In genomic region chr11:132028380-132029240, GRCh38 we compare ENCODE assay signal across 8 cellular contexts.
DNase-seq lines count a peak whose midpoint lies in the region; ATAC-seq and TF ChIP-seq lines count a peak whose summit lies in the region.

No MANE protein-coding gene starts in this region.

- no peaks in the 10 kb centered on the region for H3K9me2 ChIP-seq in DOHH2 (replicated peaks; ENCODE audit: control insufficient read depth, low read length)

- no peak overlapping the region for H3K4me3 Mint-ChIP-seq in effector memory CD8-positive, alpha-beta T cell

- H3K36me3 ChIP-seq in DOHH2 (ENCODE audit: control insufficient read depth, low read length): no peaks in the 10 kb centered on the region

- H3K36me3 Mint-ChIP-seq in effector memory CD8-positive, alpha-beta T cell (ENCODE audit: insufficient read depth): no peaks in the 10 kb centered on the region

- no peak overlapping the region for H3K4me2 ChIP-seq in DOHH2 (ENCODE audit: low read length)

- no peaks in the 10 kb centered on the region for H4K20me1 ChIP-seq in DOHH2 (ENCODE audit: control insufficient read depth, insufficient read depth, low read depth, low read length)

- ATAC-seq in GM21526 (IDR thresholded peaks at IDR 0.05; ENCODE audit: low FRiP score, unreplicated experiment) (peak; percentile 61), omental fat pad (ENCODE audit: low FRiP score) (peak; percentile 30), esophagus mucosa (no peak)
- ATAC-seq in effector memory CD8-positive, alpha-beta T cell (replicated peaks): no peak

- H3K27ac ChIP-seq in DOHH2 (ENCODE audit: low read depth, low read length): no peak overlapping the region

- no peaks in the 10 kb centered on the region for H3F3A ChIP-seq in DOHH2 (ENCODE audit: control insufficient read depth, insufficient read depth)

- no peaks in the 10 kb centered on the region for H3K4me1 ChIP-seq in DOHH2 (ENCODE audit: control insufficient read depth, low read length)

- no peak overlapping the region for H3K27ac Mint-ChIP-seq in effector memory CD8-positive, alpha-beta T cell

- no peaks in the 10 kb centered on the region for H3K27me3 Mint-ChIP-seq in effector memory CD8-positive, alpha-beta T cell

- H3K4me3 ChIP-seq in DOHH2 (ENCODE audit: low read length): no peak overlapping the region

- H3K27me3 ChIP-seq in DOHH2 (ENCODE audit: control insufficient read depth, low read length): no peaks in the 10 kb centered on the region

- peak; percentile 22 for DNase-seq in NCI-H345 treated with DMSO at 0.1 percent for 48 hours (lab: John Stamatoyannopoulos, UW; ENCODE audit: unreplicated experiment)
- peak; percentile 39 to 58 for DNase-seq in erythroblast (lab: John Stamatoyannopoulos, UW)
- DNase-seq in omental fat pad (ENCODE audit: low spot score): no peak
- no peak for DNase-seq in NK-92 (lab: John Stamatoyannopoulos, UW; ENCODE audit: unreplicated experiment)
- DNase-seq in effector memory CD8-positive, alpha-beta T cell: no peak

- no peaks in the 10 kb centered on the region for H3K9me3 ChIP-seq in DOHH2 (ENCODE audit: control insufficient read depth, insufficient read depth, low read length)

- H3K9me3 Mint-ChIP-seq in effector memory CD8-positive, alpha-beta T cell: peaks cover 6 to 14% of the 10 kb centered on the region in 2 donors

- no peaks in the 10 kb centered on the region for H3K79me2 ChIP-seq in DOHH2 (ENCODE audit: control insufficient read depth, low read length)

- no peaks in the 10 kb centered on the region for H3K4me1 Mint-ChIP-seq in effector memory CD8-positive, alpha-beta T cell (ENCODE audit: low read depth in 2 of 2)

- TF ChIP-seq CTCF in DOHH2 (IDR thresholded peaks at IDR 0.05; ENCODE audit: low read depth, low read length, poor library complexity, severe bottlenecking) (peak; percentile 63), omental fat pad (IDR thresholded peaks at IDR 0.05) (no peak)

- TF ChIP-seq POLR2A in erythroblast (IDR thresholded peaks at IDR 0.05; ENCODE audit: low read length): no peak

Comparison
In these comparisons a context has a peak if more than half of its experiments do, and no peak if none do; other contexts are left out.
1. ATAC-seq: peak in GM21526 (single experiment) and omental fat pad (single experiment); none in esophagus mucosa (single experiment) and effector memory CD8-positive, alpha-beta T cell (single experiment).
2. DNase-seq: peak in NCI-H345 treated with DMSO at 0.1 percent for 48 hours (single experiment) and erythroblast (2 of 2); none in omental fat pad (single experiment), NK-92 (single experiment) and effector memory CD8-positive, alpha-beta T cell (0 of 3).